In the genomic region with DNA sequence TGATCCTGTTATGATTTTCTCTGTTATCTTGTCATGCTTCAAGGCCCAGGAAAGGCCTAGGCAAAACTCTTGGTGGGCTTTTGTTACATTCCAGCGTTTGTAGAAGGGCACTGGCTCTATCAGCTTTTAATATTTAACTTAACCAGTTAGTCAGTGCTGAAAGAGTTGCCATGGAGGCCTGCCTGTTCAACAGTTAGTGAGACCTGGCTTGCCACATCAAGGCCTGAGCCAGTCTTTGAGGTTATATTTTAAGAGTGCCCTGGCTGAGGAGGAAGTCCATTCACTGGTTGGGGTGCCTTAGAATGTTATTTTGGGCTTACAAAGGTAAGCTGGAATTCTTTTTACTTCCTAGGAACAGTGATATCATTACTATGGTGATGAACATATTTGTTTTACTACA, we compare ENCODE assay signal across 13 cellular contexts.
A peak's percentile ranks its signal among the peaks of the same experiment; 100 is the strongest.
DNase-seq lines count a peak whose midpoint lies in the region; TF ChIP-seq lines count a peak whose summit lies in the region.
"Had no signal": no experiment of that assay in that cellular context is flagged by ENCODE, and none has a peak within 500 bp of the region (broad histone marks: within the 10 kb centered on the region; RNA-seq: fewer than 3 reads in every experiment).

No MANE protein-coding gene starts in this region.

- H3K9me3 ChIP-seq in HUES48 (ENCODE audit: control insufficient read depth, insufficient read depth, low read length) (peaks cover 12% of the 10 kb centered on the region), hepatocyte (ENCODE audit: low read depth) (no peaks in the 10 kb centered on the region), right atrium auricular region (peaks cover 0 to 7% of the 10 kb centered on the region in 2 donors)
- H3K9me3 ChIP-seq: A549 had no signal

- no peak overlapping the region for H3K4me2 ChIP-seq in hepatocyte
- H3K4me2 ChIP-seq: A549, GM23338 had no signal

- H3K4me1 ChIP-seq in HUES48 (ENCODE audit: control insufficient read depth, insufficient read depth, low read length) (peaks cover 24% of the 10 kb centered on the region), hepatocyte (ENCODE audit: insufficient read depth) (no peaks in the 10 kb centered on the region), right atrium auricular region (no peaks in the 10 kb centered on the region)
- H3K4me1 ChIP-seq: A549 had no signal

- H3K36me3 Mint-ChIP-seq in nephron (ENCODE audit: low read depth): peaks cover 3% of the 10 kb centered on the region
- H3K36me3 Mint-ChIP-seq: CD14-positive monocyte; CD8-positive, alpha-beta T cell had no signal

- H3K27me3 ChIP-seq in HUES48 (ENCODE audit: control insufficient read depth, insufficient read depth, low read length): no peaks in the 10 kb centered on the region
- no peaks in the 10 kb centered on the region for H3K27me3 ChIP-seq in hepatocyte
- H3K27me3 ChIP-seq in right atrium auricular region: no peaks in the 10 kb centered on the region

- peaks cover 4% of the 10 kb centered on the region for H3K9me3 Mint-ChIP-seq in nephron

- peak overlapping the region; percentile 98 to 99 (median 98) for H3K27ac Mint-ChIP-seq in nephron
- H3K27ac Mint-ChIP-seq: CD14-positive monocyte; CD8-positive, alpha-beta T cell; GM23338 had no signal

- no peak overlapping the region for H2AFZ ChIP-seq in hepatocyte
- H2AFZ ChIP-seq: GM23338 had no signal

- no peak overlapping the region for H3K4me3 ChIP-seq in HUES48 (ENCODE audit: low read depth, low read length)
- no peak overlapping the region for H3K4me3 ChIP-seq in hepatocyte
- no peak overlapping the region for H3K4me3 ChIP-seq in right atrium auricular region
- H3K4me3 ChIP-seq: A549, GM23338 had no signal

- H3K4me3 Mint-ChIP-seq in nephron: peak overlapping the region in 1 of 3 experiments; percentile 22
- H3K4me3 Mint-ChIP-seq: CD14-positive monocyte; CD8-positive, alpha-beta T cell; GM23338 had no signal

- no peak for TF ChIP-seq CTCF in hepatocyte (IDR thresholded peaks at IDR 0.05; ENCODE audit: poor library complexity)
- no peak for TF ChIP-seq CTCF in nephron (IDR thresholded peaks at IDR 0.05; ENCODE audit: unreplicated experiment in 3 of 3)
- no peak for TF ChIP-seq CTCF in right atrium auricular region (IDR thresholded peaks at IDR 0.05)

- H4K20me1 ChIP-seq in hepatocyte (ENCODE audit: insufficient read depth, poor library complexity, severe bottlenecking): no peaks in the 10 kb centered on the region

- no peaks in the 10 kb centered on the region for H3K9me2 ChIP-seq in hepatocyte (replicated peaks; ENCODE audit: insufficient read depth)

- no peak overlapping the region for H3K9ac ChIP-seq in HUES48 (ENCODE audit: low read depth, low read length)

- H3K36me3 ChIP-seq in HUES48 (ENCODE audit: control insufficient read depth, insufficient read depth, low read length) (no peaks in the 10 kb centered on the region), hepatocyte (replicated peaks; ENCODE audit: insufficient read depth, low read depth) (no peaks in the 10 kb centered on the region), right atrium auricular region (no peaks in the 10 kb centered on the region)

- peaks cover 3% of the 10 kb centered on the region for H3K4me1 Mint-ChIP-seq in nephron
- H3K4me1 Mint-ChIP-seq: CD14-positive monocyte had no signal

- H3K27me3 Mint-ChIP-seq in nephron (ENCODE audit: low read depth): peaks cover 4% of the 10 kb centered on the region

- H3K27ac ChIP-seq in HUES48 (ENCODE audit: low read depth, low read length): peak overlapping the region; percentile 45
- H3K27ac ChIP-seq in hepatocyte: no peak overlapping the region
- no peak overlapping the region for H3K27ac ChIP-seq in right atrium auricular region
- H3K27ac ChIP-seq: A549 had no signal

- no peaks in the 10 kb centered on the region for H3K79me2 ChIP-seq in hepatocyte

- WGBS in hepatocyte (ENCODE audit: low lambda C conversion rate, missing lambda C conversion rate): 0% methylated on average over 1 of the region's 1 CpG

- DNase-seq in hepatocyte (ENCODE audit: low spot score) (peak; percentile 23), NCI-H82 treated with DMSO at 0.1 percent for 48 hours (lab: John Stamatoyannopoulos, UW; ENCODE audit: unreplicated experiment) (no peak), right atrium auricular region (ENCODE audit: low spot score) (no peak), HUDEP-2 (lab: John Stamatoyannopoulos, UW; ENCODE audit: unreplicated experiment in 76 of 76) (no peak), DMS153 treated with DMSO at 0.1 percent for 48 hours (lab: John Stamatoyannopoulos, UW; ENCODE audit: unreplicated experiment) (no peak)
- DNase-seq: CD8-positive, alpha-beta T cell; COR-L47; H7 had no signal
